Comparison of ENCODE assay signal across 22 cellular contexts in the genomic region with DNA sequence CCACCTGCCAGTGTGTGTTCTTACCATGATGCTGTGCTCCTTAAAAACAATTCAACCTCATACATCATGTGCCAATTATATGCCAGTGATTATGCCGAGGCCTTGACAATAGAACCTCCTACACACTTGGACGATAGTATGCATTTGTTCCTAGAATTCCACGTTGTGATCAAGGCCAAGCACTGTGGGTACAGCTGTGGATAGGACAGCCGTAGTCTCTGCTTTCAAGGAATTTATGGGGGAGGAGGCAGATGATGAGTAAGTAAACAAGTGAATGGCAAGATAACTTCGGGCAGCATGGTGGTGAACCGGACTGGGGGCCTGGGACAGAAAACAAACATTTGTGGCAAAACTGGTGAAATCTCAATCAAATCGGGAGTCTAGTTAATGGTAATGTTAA. TPM values are rescaled to one million over a fixed set of nuclear protein-coding genes. Genes with fewer than 3 reads are reported as not detected.
DNase-seq lines count a peak whose midpoint lies in the region; ATAC-seq, FAIRE-seq and TF ChIP-seq lines count a peak whose summit lies in the region.
"Had no signal": no experiment of that assay in that cellular context is flagged by ENCODE, and none has a peak within 500 bp of the region (broad histone marks: within the 10 kb centered on the region; RNA-seq: fewer than 3 reads in every experiment).

No MANE protein-coding gene starts in this region.

- intact Hi-C loops in HepG2 (cut with micrococcal nuclease; ENCODE audit: unreplicated experiment) = no loop called here
- intact Hi-C loops in right lobe of liver (cut with DNase I) = no loop called here
- intact Hi-C loops in pancreas (cut with DNase I) = no loop called here

- CTCF ChIA-PET in HepG2 (lab: Yijun Ruan, JAX; ENCODE audit: low intra/inter-chr PET ratio, low total read pairs) = no interaction called here

- no peak overlapping the region for H2AFZ ChIP-seq in HepG2 (ENCODE audit: low read length)
- H2AFZ ChIP-seq: PC-9 had no signal

- POLR2A ChIA-PET in HepG2 (lab: Yijun Ruan, JAX) = no interaction called here

- FAIRE-seq in HepG2 (lab: Jason Lieb, UNC) = no peak
- no peak for FAIRE-seq in pancreas (lab: Jason Lieb, UNC)
- FAIRE-seq: GM12891 had no signal

- no peak overlapping the region for H3K9ac ChIP-seq in HepG2 (ENCODE audit: insufficient read depth, low read depth, low read length)
- H3K9ac ChIP-seq: BLaER1 treated with 17β-estradiol and CSF1 and Interleukin-3, amounts not matched to agents 10 nM and 100 nM had no signal

- BruUV-seq in HepG2 (replicated peaks; lab: Mats Ljungman, UMichigan) = no TSS peak

- no peak overlapping the region for H3K4me2 ChIP-seq in HepG2 (ENCODE audit: low read depth, low read length)
- H3K4me2 ChIP-seq: BLaER1 treated with 17β-estradiol and CSF1 and Interleukin-3, amounts not matched to agents 10 nM and 100 nM; PC-9 had no signal

- no peak for TF ChIP-seq POLR2A in HepG2 (IDR thresholded peaks at IDR 0.05; ENCODE audit: insufficient read depth in 1 of 2, low read depth in 2 of 2, low read length in 2 of 2)
- no peak for TF ChIP-seq POLR2A in right lobe of liver (IDR thresholded peaks at IDR 0.05)
- no peak for TF ChIP-seq POLR2A in Peyer's patch (IDR thresholded peaks at IDR 0.05)

- H3K36me3 ChIP-seq in HepG2 (replicated peaks in 1 of 2; ENCODE audit: control insufficient read depth in 1 of 2, insufficient read depth in 2 of 2, low read length in 2 of 2) (no peaks in the 10 kb centered on the region), right lobe of liver (no peaks in the 10 kb centered on the region), pancreas (no peaks in the 10 kb centered on the region), Peyer's patch (no peaks in the 10 kb centered on the region)
- H3K36me3 ChIP-seq: BLaER1 treated with 17β-estradiol and CSF1 and Interleukin-3, amounts not matched to agents 10 nM and 100 nM; SJSA1 had no signal

- H3K4me1 ChIP-seq in HepG2 (ENCODE audit: insufficient read depth, low read length) = 0 out of 2 replicates have a peak, but pooled peaks cover 5% of the 10 kb centered on the region
- H3K4me1 ChIP-seq in right lobe of liver = no peaks in the 10 kb centered on the region
- no peaks in the 10 kb centered on the region for H3K4me1 ChIP-seq in pancreas
- no peaks in the 10 kb centered on the region for H3K4me1 ChIP-seq in Peyer's patch
- H3K4me1 ChIP-seq: BLaER1 treated with 17β-estradiol and CSF1 and Interleukin-3, amounts not matched to agents 10 nM and 100 nM; SJSA1 had no signal

- in situ Hi-C loops in HepG2 (cut with HindIII; ENCODE audit: extremely low pct_ligation_motif_present, low pct_unique_long_range_greater_than_20kb) = no loop called here

- TF ChIP-seq CTCF in HepG2 (CRISPR knock-in tag; IDR thresholded peaks at IDR 0.05) (no peak), right lobe of liver (IDR thresholded peaks at IDR 0.05) (no peak), pancreas (IDR thresholded peaks at IDR 0.05) (no peak), Peyer's patch (IDR thresholded peaks at IDR 0.05) (no peak)

- H4K20me1 ChIP-seq in HepG2 (ENCODE audit: insufficient read depth, low read length) = no peaks in the 10 kb centered on the region
- H4K20me1 ChIP-seq: BLaER1 treated with 17β-estradiol and CSF1 and Interleukin-3, amounts not matched to agents 10 nM and 100 nM had no signal

- H3K4me3 ChIP-seq in HepG2 (replicated peaks in 1 of 3; ENCODE audit: insufficient read depth in 1 of 3, low read depth in 2 of 3, low read length in 3 of 3) = no peak overlapping the region
- H3K4me3 ChIP-seq in right lobe of liver = no peak overlapping the region
- H3K4me3 ChIP-seq in pancreas = no peak overlapping the region
- no peak overlapping the region for H3K4me3 ChIP-seq in Peyer's patch
- H3K4me3 ChIP-seq: BLaER1 treated with 17β-estradiol and CSF1 and Interleukin-3, amounts not matched to agents 10 nM and 100 nM; PC-9; SJSA1 had no signal

- DNase-seq in HepG2 (ENCODE audit: low spot score) = no peak
- DNase-seq in right lobe of liver = no peak
- DNase-seq in NCI-H69 (lab: John Stamatoyannopoulos, UW) = peak; percentile 93
- peak; percentile 81 for DNase-seq in left kidney (ENCODE audit: low read depth, low spot score)
- DNase-seq in pancreas = no peak
- DNase-seq in Peyer's patch = no peak
- no peak for DNase-seq in activated gamma-delta T cell (lab: John Stamatoyannopoulos, UW)
- DNase-seq: CD8-positive, alpha-beta memory T cell; GF-D8; H7; Kasumi-1; NCI-H1436; NCI-H2081; NCI-H226; NCI-H524 treated with DMSO at 0.1 percent for 48 hours; PC-9 had no signal

- 21% methylated on average over 7 of the region's 7 CpGs for WGBS in HepG2 (ENCODE audit: low lambda C conversion rate)
- 58% methylated on average over 7 of the region's 7 CpGs for WGBS in right lobe of liver (ENCODE audit: insufficient coverage, low coverage, low lambda C conversion rate, missing lambda C conversion rate)
- WGBS in pancreas, 2 donors = 23 to 25% methylated on average over 7 of the region's 7 CpGs

- H3K79me2 ChIP-seq in HepG2 (ENCODE audit: insufficient read depth, low read length) = no peaks in the 10 kb centered on the region

- H3K9me3 ChIP-seq in HepG2 (ENCODE audit: low read length) (no peaks in the 10 kb centered on the region), right lobe of liver (no peaks in the 10 kb centered on the region), pancreas (no peaks in the 10 kb centered on the region), Peyer's patch (no peaks in the 10 kb centered on the region)
- H3K9me3 ChIP-seq: BLaER1 treated with 17β-estradiol and CSF1 and Interleukin-3, amounts not matched to agents 10 nM and 100 nM; SJSA1 had no signal

- TF ChIP-seq EP300 in HepG2 (IDR thresholded peaks at IDR 0.05; ENCODE audit: low read depth in 2 of 2, low read length in 2 of 2) (no peak), HepG2 (CRISPR knock-in tag; IDR thresholded peaks at IDR 0.05; ENCODE audit: borderline replicate concordance) (no peak)

- TF ChIP-seq RAD21 in HepG2 (CRISPR knock-in tag; IDR thresholded peaks at IDR 0.05) = no peak

- ATAC-seq in HepG2 (no peak), right lobe of liver (no peak), GM19328 (IDR thresholded peaks at IDR 0.05; ENCODE audit: unreplicated experiment) (no peak), pancreas (no peak)

- H3K27ac ChIP-seq in HepG2 (ENCODE audit: extremely low read length, insufficient read depth, low read length) (no peak overlapping the region), right lobe of liver (no peak overlapping the region), pancreas (no peak overlapping the region), Peyer's patch (no peak overlapping the region)
- H3K27ac ChIP-seq: BLaER1 treated with 17β-estradiol and CSF1 and Interleukin-3, amounts not matched to agents 10 nM and 100 nM; PC-9; SJSA1 had no signal

- peaks cover 0 to 13% of the 10 kb centered on the region in 2 experiments; a peak in 1 of 5 replicates for H3K27me3 ChIP-seq in HepG2 (ENCODE audit: control insufficient read depth in 1 of 2, insufficient read depth in 2 of 2, low read length in 2 of 2)
- no peaks in the 10 kb centered on the region for H3K27me3 ChIP-seq in right lobe of liver
- no peaks in the 10 kb centered on the region for H3K27me3 ChIP-seq in pancreas
- H3K27me3 ChIP-seq in Peyer's patch = no peaks in the 10 kb centered on the region
- H3K27me3 ChIP-seq: BLaER1 treated with 17β-estradiol and CSF1 and Interleukin-3, amounts not matched to agents 10 nM and 100 nM had no signal

RNA-seq across cellular contexts. Expression of a gene that starts 18.0 kb away (rescaled TPM):
- total RNA-seq in HepG2 (2016; rRNA removed; fragmentation: Illumina TruSeq; extraction: Trizol) (not detected in 2 replicates), right lobe of liver (not detected), pancreas (not detected), Peyer's patch (not detected)
- total RNA-seq in HepG2 (2016; cell fraction: cytosol; rRNA removed; fragmentation: Illumina TruSeq; extraction: Trizol; ENCODE audit: low read depth) = not detected in 2 replicates
- total RNA-seq in HepG2 (2016; cell fraction: insoluble cytoplasmic fraction; rRNA removed; fragmentation: Illumina TruSeq; extraction: Trizol) = not detected in 2 replicates
- not detected in 2 replicates for total RNA-seq in HepG2 (2016; cell fraction: membrane; rRNA removed; fragmentation: Illumina TruSeq; extraction: Trizol)
- total RNA-seq in HepG2 (2016; cell fraction: nucleus; rRNA removed; fragmentation: Illumina TruSeq; extraction: Trizol) = not detected in 2 replicates
- polyA plus RNA-seq in HepG2 (2011; rRNA removed) (not detected in 2 replicates), pancreas (under 1 TPM in 1 of 2 donors, not detected in 1; 0.07 TPM)
- polyA plus RNA-seq in HepG2 (2011; cell fraction: cytosol; rRNA removed) = not detected in 2 replicates
- polyA plus RNA-seq in HepG2 (2011; cell fraction: nucleus; rRNA removed) = not detected in 2 replicates
- not detected in 2 replicates for polyA plus RNA-seq in HepG2 (2012)
- polyA plus RNA-seq in HepG2 (2016; cell fraction: cytosol; fragmentation: Illumina TruSeq; extraction: Trizol; ENCODE audit: low read depth) = not detected in 2 replicates
- polyA plus RNA-seq in HepG2 (2016; cell fraction: insoluble cytoplasmic fraction; fragmentation: Illumina TruSeq; extraction: Trizol; ENCODE audit: low read depth) = not detected in 2 replicates
- polyA plus RNA-seq in HepG2 (2016; cell fraction: membrane; fragmentation: Illumina TruSeq; extraction: Trizol; ENCODE audit: low read depth) = not detected in 2 replicates
- polyA plus RNA-seq in HepG2 (2016; cell fraction: nucleus; fragmentation: Illumina TruSeq; extraction: Trizol; ENCODE audit: insufficient read depth, low read depth) = not detected in 2 replicates
- not detected in 2 replicates for polyA minus RNA-seq in HepG2 (2011; rRNA and poly(A)+ RNA removed; ENCODE audit: low replicate concordance)
- polyA minus RNA-seq in HepG2 (2011; cell fraction: cytosol; rRNA and poly(A)+ RNA removed) = not detected in 2 replicates
- polyA minus RNA-seq in HepG2 (2011; cell fraction: nucleus; rRNA and poly(A)+ RNA removed) = not detected in 2 replicates
- total RNA-seq: A172; CD8-positive, alpha-beta memory T cell; Daoy; H7; PC-9; SJSA1 had no signal
- polyA plus RNA-seq: CD8-positive, alpha-beta memory T cell had no signal

RNA-seq across cellular contexts. Expression of a gene that starts 20.6 kb away (rescaled TPM):
- total RNA-seq in HepG2 (2016; rRNA removed; fragmentation: Illumina TruSeq; extraction: Trizol) (0.11 and 0.13 TPM in 2 replicates), right lobe of liver (under 1 TPM in 4 of 6 experiments, not detected in 2; 0.06 to 0.86 (median 0.15) TPM), pancreas (not detected), Peyer's patch (not detected)
- not detected in 2 replicates for total RNA-seq in HepG2 (2016; cell fraction: cytosol; rRNA removed; fragmentation: Illumina TruSeq; extraction: Trizol; ENCODE audit: low read depth)
- total RNA-seq in HepG2 (2016; cell fraction: insoluble cytoplasmic fraction; rRNA removed; fragmentation: Illumina TruSeq; extraction: Trizol) = 0.04 and 0.12 TPM in 2 replicates
- total RNA-seq in HepG2 (2016; cell fraction: membrane; rRNA removed; fragmentation: Illumina TruSeq; extraction: Trizol) = 0.14 and 0.22 TPM in 2 replicates
- not detected in 2 replicates for total RNA-seq in HepG2 (2016; cell fraction: nucleus; rRNA removed; fragmentation: Illumina TruSeq; extraction: Trizol)
- polyA plus RNA-seq in HepG2 (2011; rRNA removed) (not detected in 2 replicates), pancreas (under 1 TPM in 1 of 2 donors, not detected in 1; 0.12 TPM)
- not detected in 2 replicates for polyA plus RNA-seq in HepG2 (2011; cell fraction: cytosol; rRNA removed)
- polyA plus RNA-seq in HepG2 (2011; cell fraction: nucleus; rRNA removed) = 0.13 TPM in 1 of 2 replicates, not detected in the other
- not detected in 2 replicates for polyA plus RNA-seq in HepG2 (2012)
- 0.03 TPM in 1 of 2 replicates, not detected in the other for polyA plus RNA-seq in HepG2 (2016; cell fraction: cytosol; fragmentation: Illumina TruSeq; extraction: Trizol; ENCODE audit: low read depth)
- polyA plus RNA-seq in HepG2 (2016; cell fraction: insoluble cytoplasmic fraction; fragmentation: Illumina TruSeq; extraction: Trizol; ENCODE audit: low read depth) = 0.21 and 0.37 TPM in 2 replicates
- polyA plus RNA-seq in HepG2 (2016; cell fraction: membrane; fragmentation: Illumina TruSeq; extraction: Trizol; ENCODE audit: low read depth) = 0.07 TPM in 2 replicates
- polyA plus RNA-seq in HepG2 (2016; cell fraction: nucleus; fragmentation: Illumina TruSeq; extraction: Trizol; ENCODE audit: insufficient read depth, low read depth) = 0.41 TPM in 1 of 2 replicates, not detected in the other
- polyA minus RNA-seq in HepG2 (2011; rRNA and poly(A)+ RNA removed; ENCODE audit: low replicate concordance) = 0.33 TPM in 1 of 2 replicates, not detected in the other
- not detected in 2 replicates for polyA minus RNA-seq in HepG2 (2011; cell fraction: cytosol; rRNA and poly(A)+ RNA removed)
- polyA minus RNA-seq in HepG2 (2011; cell fraction: nucleus; rRNA and poly(A)+ RNA removed) = not detected in 2 replicates
- total RNA-seq: A172; CD8-positive, alpha-beta memory T cell; PC-9; SJSA1 had no signal
- polyA plus RNA-seq: CD8-positive, alpha-beta memory T cell had no signal

Comparison
In these comparisons a context has a peak if more than half of its experiments do, and no peak if none do; other contexts are left out.
1. DNase-seq: peak in NCI-H69 (single experiment) and left kidney (single experiment); none in HepG2 (single experiment), right lobe of liver (0 of 3), pancreas (0 of 6), Peyer's patch (0 of 3) and activated gamma-delta T cell (single experiment).